ENCODE assay signal across 11 cellular contexts in genomic region chrX:89871662-89872061, GRCh38. TPM values are rescaled to one million over a fixed set of nuclear protein-coding genes. Genes with fewer than 3 reads are reported as not detected.
DNase-seq lines count a peak whose midpoint lies in the region; ATAC-seq, FAIRE-seq and TF ChIP-seq lines count a peak whose summit lies in the region.
"Not testable (repeated sequence)": the region's sequence is repeated elsewhere in the genome, so short reads cannot be mapped to it uniquely, and the experiment has no call there.
"Had no signal": no experiment of that assay in that cellular context is flagged by ENCODE, and none has a peak within 500 bp of the region (broad histone marks: within the 10 kb centered on the region; RNA-seq: fewer than 3 reads in every experiment).

No MANE protein-coding gene starts in this region.

- POLR2A ChIA-PET in A673 (lab: Charles Lee; ENCODE audit: low non-redundant PET); IMR-90 (lab: Charles Lee; ENCODE audit: unreplicated experiment): not testable (repeated sequence)

- not testable (repeated sequence) for H3T11ph ChIP-seq in H9 (ENCODE audit: low read length)

- not testable (repeated sequence) for H2BK15ac ChIP-seq in H9 (ENCODE audit: low read depth, low read length); IMR-90 (ENCODE audit: low read depth, low read length)

- not testable (repeated sequence) for H3K23me2 ChIP-seq in H9 (ENCODE audit: insufficient read length, low read depth, low read length, poor library complexity, severe bottlenecking)

- not testable (repeated sequence) for H4K91ac ChIP-seq in H9 (ENCODE audit: insufficient read length, low read depth, low read length); IMR-90 (ENCODE audit: insufficient read depth, low read depth, low read length)

- FAIRE-seq in GM18507 (lab: Jason Lieb, UNC) (peak; percentile 72), TTC549 (lab: Jason Lieb, UNC) (peak; percentile 63)

- H3K4me1 ChIP-seq in A673 (ENCODE audit: insufficient read depth, low read length, poor library complexity, severe bottlenecking); H9 (ENCODE audit: insufficient read depth, low read length); IMR-90 (ENCODE audit: control insufficient read depth, insufficient read depth, low read length); endodermal cell (ENCODE audit: control insufficient read depth, insufficient read depth, low read length): not testable (repeated sequence)

- H3K4ac ChIP-seq in H9 (ENCODE audit: low read depth, low read length); IMR-90 (ENCODE audit: low read depth, low read length): not testable (repeated sequence)

- not testable (repeated sequence) for H3K9me1 ChIP-seq in IMR-90 (ENCODE audit: insufficient read depth, low read length)

- H3K27me3 Mint-ChIP-seq in H9 (ENCODE audit: low read depth); endodermal cell (ENCODE audit: insufficient read depth): not testable (repeated sequence)

- not testable (repeated sequence) for H3K4me2 ChIP-seq in H9 (ENCODE audit: insufficient read depth, insufficient read length, low read length); IMR-90 (ENCODE audit: low read depth, low read length)

- H2BK20ac ChIP-seq in H9 (ENCODE audit: low read depth, low read length, poor library complexity, severe bottlenecking); IMR-90 (ENCODE audit: low read depth, low read length): not testable (repeated sequence)

- not testable (repeated sequence) for H3K14ac ChIP-seq in H9 (ENCODE audit: insufficient read depth, low read length); IMR-90 (replicated peaks; ENCODE audit: low read depth, low read length)

- not testable (repeated sequence) for TF ChIP-seq POLR2A in IMR-90 (IDR thresholded peaks at IDR 0.05; ENCODE audit: low read depth, low read length)

- not testable (repeated sequence) for H3K18ac ChIP-seq in H9 (ENCODE audit: insufficient read length, low read depth, low read length); IMR-90 (ENCODE audit: low read depth, low read length)

- peaks cover 0 to 13% (median 4%) of the 10 kb centered on the region in 3 experiments; a peak in 4 of 7 replicates for H3K36me3 Mint-ChIP-seq in H9 (ENCODE audit: insufficient read depth in 1 of 3, low read depth in 3 of 3)
- not testable (repeated sequence) for H3K36me3 Mint-ChIP-seq in endodermal cell (ENCODE audit: low read depth)

- not testable (repeated sequence) for H3K9ac ChIP-seq in H9 (ENCODE audit: extremely low read depth, insufficient read length, low read length); IMR-90 (ENCODE audit: low read depth, low read length); endodermal cell (ENCODE audit: extremely low read depth, low read length, poor library complexity, severe bottlenecking)

- H3K9me3 Mint-ChIP-seq in H9, endodermal cell: not testable (repeated sequence)

- dilution Hi-C loops in IMR-90 (cut with HindIII; ENCODE audit: low sequenced_read_pairs, unreplicated experiment): not testable (repeated sequence)

- H3K79me2 ChIP-seq in H9 (ENCODE audit: insufficient read depth, low read length): not testable (repeated sequence)

- H3K27ac ChIP-seq in A673 (ENCODE audit: low read depth, low read length, poor library complexity, severe bottlenecking); H9 (ENCODE audit: insufficient read length, low read depth, low read length); IMR-90 (ENCODE audit: insufficient read depth, low read length); endodermal cell (ENCODE audit: low read depth, low read length): not testable (repeated sequence)

- peak; percentile 51; the same call in 1 of the 2 replicates for ATAC-seq in IMR-90 (ENCODE audit: low read depth)

- not testable (repeated sequence) for H3K23ac ChIP-seq in H9 (ENCODE audit: insufficient read length, low read depth, low read length); IMR-90 (ENCODE audit: low read depth, low read length)

- not testable (repeated sequence) for H3K36me3 ChIP-seq in A673 (ENCODE audit: insufficient read depth, low read length, poor library complexity, severe bottlenecking); IMR-90 (ENCODE audit: control insufficient read depth, insufficient read depth, low read length); endodermal cell (ENCODE audit: control insufficient read depth, insufficient read depth, low read length)

- H4K20me1 ChIP-seq in H9 (ENCODE audit: control insufficient read depth, insufficient read depth, insufficient read length); IMR-90 (ENCODE audit: insufficient read depth, low read length): not testable (repeated sequence)

- WGBS in H9 (ENCODE audit: extremely low coverage, insufficient read length, low lambda C conversion rate): no CpG with 5 or more reads among the region's 4 CpGs
- WGBS in IMR-90 (ENCODE audit: extremely low coverage in 2 of 2, insufficient read length in 1 of 2), 2 experiments: no CpG with 5 or more reads among the region's 4 CpGs
- 45% methylated on average over 2 of the region's 4 CpGs; no CpG with 5 or more reads in 1 of the 2 experiments for WGBS in endodermal cell (ENCODE audit: insufficient coverage in 1 of 2, insufficient read length in 1 of 2), 2 experiments

- not testable (repeated sequence) for H3K4me1 Mint-ChIP-seq in H9, endodermal cell

- H4K8ac ChIP-seq in H9 (replicated peaks; ENCODE audit: insufficient read length, low read depth, low read length); IMR-90 (ENCODE audit: low read depth in 2 of 2, low read length in 2 of 2): not testable (repeated sequence)

- not testable (repeated sequence) for H2BK5ac ChIP-seq in H9 (ENCODE audit: insufficient read length, low read length); IMR-90 (ENCODE audit: low read depth, low read length, poor library complexity, severe bottlenecking)

- H2AK9ac ChIP-seq in IMR-90 (replicated peaks; ENCODE audit: low read depth, low read length, poor library complexity): not testable (repeated sequence)

- not testable (repeated sequence) for H2AK5ac ChIP-seq in H9 (ENCODE audit: insufficient read length, low read length); IMR-90 (ENCODE audit: low read depth, low read length)

- not testable (repeated sequence) for H4K5ac ChIP-seq in H9 (ENCODE audit: insufficient read length, low read depth, low read length); IMR-90 (ENCODE audit: low read depth, low read length)

- H2BK120ac ChIP-seq in H9 (ENCODE audit: low read depth, low read length, poor library complexity, severe bottlenecking); IMR-90 (ENCODE audit: low read depth, low read length): not testable (repeated sequence)

- not testable (repeated sequence) for H3K9me3 ChIP-seq in A673 (ENCODE audit: low read depth, low read length, poor library complexity, severe bottlenecking); H9 (ENCODE audit: control insufficient read depth, low read depth, low read length); IMR-90 (ENCODE audit: control insufficient read depth, insufficient read depth, low read length); endodermal cell (ENCODE audit: control insufficient read depth, low read length)

- CTCF ChIA-PET in A673 (lab: Charles Lee); IMR-90 (lab: Yijun Ruan, JAX): not testable (repeated sequence)

- TF ChIP-seq RAD21 in IMR-90 (IDR thresholded peaks at IDR 0.05; ENCODE audit: low read length): not testable (repeated sequence)

- not testable (repeated sequence) for H2AFZ ChIP-seq in H9 (ENCODE audit: low read length); IMR-90 (replicated peaks; ENCODE audit: low read length, poor library complexity)

- intact Hi-C loops in A673 (cut with micrococcal nuclease; ENCODE audit: unreplicated experiment); IMR-90 (cut with micrococcal nuclease): not testable (repeated sequence)

- not testable (repeated sequence) for BruUV-seq in A673 (replicated peaks; lab: Mats Ljungman, UMichigan); IMR-90 (replicated peaks; lab: Mats Ljungman, UMichigan)

- H3K4me3 ChIP-seq in A673 (ENCODE audit: low read depth, low read length, poor library complexity, severe bottlenecking); IMR-90 (ENCODE audit: insufficient read depth, low read depth, low read length); endodermal cell (ENCODE audit: low read length): not testable (repeated sequence)

- in situ Hi-C loops in IMR-90 (cut with MboI; ENCODE audit: low sequenced_read_pairs): not testable (repeated sequence)

- not testable (repeated sequence) for H3K27ac Mint-ChIP-seq in H9, endodermal cell

- H3K27me3 ChIP-seq in A673 (replicated peaks; ENCODE audit: insufficient read depth, low read depth, low read length, poor library complexity); H9 (ENCODE audit: insufficient read depth, low read length); IMR-90 (ENCODE audit: control insufficient read depth, insufficient read depth, low read length); endodermal cell (ENCODE audit: control insufficient read depth, insufficient read depth, low read length, poor library complexity, severe bottlenecking): not testable (repeated sequence)

- not testable (repeated sequence) for H2BK12ac ChIP-seq in H9 (ENCODE audit: insufficient read length, low read depth, low read length)

- TF ChIP-seq CTCF in A673 (conservative IDR thresholded peaks at IDR 0.05; ENCODE audit: low read depth, low read length) (peak; percentile 39; the same call in 1 of the 2 replicates), H9 (conservative IDR thresholded peaks at IDR 0.05) (peak; percentile 70; the same call in 2 of the 3 replicates), IMR-90 (conservative IDR thresholded peaks at IDR 0.05; ENCODE audit: low read depth, low read length) (0 out of 2 replicates have a peak, but pooled peaks have one; percentile 21), endodermal cell (conservative IDR thresholded peaks at IDR 0.05) (peak; percentile 77)

- DNase-seq in A673 (ENCODE audit: low spot score): peak; percentile 26
- not testable (repeated sequence) for DNase-seq in GM18507 (ENCODE audit: extremely low spot score, insufficient read length, low read depth)
- DNase-seq in H9: peak; percentile 70
- peak; percentile 2 for DNase-seq in IMR-90
- DNase-seq in NCI-H345 treated with DMSO at 0.1 percent for 48 hours (lab: John Stamatoyannopoulos, UW; ENCODE audit: unreplicated experiment): peak; percentile 1
- DNase-seq in endodermal cell: peak; percentile 75
- peak; percentile 6 for DNase-seq in medulla oblongata (ENCODE audit: extremely low spot score)

- H3K4me3 Mint-ChIP-seq in H9, endodermal cell: not testable (repeated sequence)

- H3K79me1 ChIP-seq in H9 (ENCODE audit: insufficient read depth, low read depth, low read length, poor library complexity, severe bottlenecking); IMR-90 (ENCODE audit: low read depth in 1 of 2, low read length in 2 of 2): not testable (repeated sequence)

- not testable (repeated sequence) for H3K56ac ChIP-seq in H9 (ENCODE audit: insufficient read length, low read depth, low read length); IMR-90 (ENCODE audit: extremely low read depth, insufficient read depth, low read length)

RNA-seq across cellular contexts. Expression of gene TGIF2LX, which starts 50.0 kb away (rescaled TPM):
- total RNA-seq in A673 (2021) (not detected in 2 replicates), H9 (2021) (not detected in 2 replicates), IMR-90 (2012; rRNA removed) (not detected in 2 replicates), endodermal cell (not detected)
- polyA plus RNA-seq in IMR-90 (2012; rRNA removed): not detected in 2 replicates
- polyA plus RNA-seq in IMR-90 (2012; cell fraction: cytosol; rRNA removed): not detected in 2 replicates
- not detected in 2 replicates for polyA plus RNA-seq in IMR-90 (2012; cell fraction: nucleus; rRNA removed; ENCODE audit: low replicate concordance)
- polyA plus RNA-seq in endodermal cell (2013, experiment 1 of 2): not detected
- not detected for polyA plus RNA-seq in endodermal cell (2013, experiment 2 of 2)
- total RNA-seq: activated CD4-positive, alpha-beta T cell treated with anti-CD3 and anti-CD28 coated beads, Interleukin-2, amount 10 ng/mL, durations not matched to agents 7 days and 5 days; pulmonary artery endothelial cell; urinary bladder had no signal
- polyA plus RNA-seq: urinary bladder had no signal

Comparison
In these comparisons a context has a peak if more than half of its experiments do, and no peak if none do; other contexts are left out.
1. CTCF ChIP-seq: peak in every context shown above with its lines; median percentile 77 in endodermal cell; 70 in H9; 39 in A673; 21 in IMR-90.